In the genomic region with DNA sequence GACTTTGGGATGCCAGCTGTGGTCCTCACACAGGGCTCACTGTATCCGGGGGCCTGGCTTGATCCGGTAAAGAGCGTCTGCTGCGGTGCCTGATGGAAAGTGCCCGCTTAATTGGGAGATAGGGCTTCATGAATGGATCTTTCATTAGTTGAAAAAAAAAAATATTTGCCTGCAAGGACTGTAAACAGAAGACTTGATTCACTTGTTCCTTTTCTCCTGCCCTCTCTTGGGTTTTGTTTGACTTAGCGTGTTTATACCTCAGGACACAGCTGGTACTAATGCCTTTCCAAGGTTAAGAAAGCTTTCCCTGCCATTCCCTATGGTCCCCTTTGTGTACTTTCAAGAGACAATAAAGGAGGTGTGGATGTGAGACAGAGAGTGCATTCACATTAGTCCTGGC, we compare ENCODE assay signal across 23 cellular contexts.
"Had no signal": no experiment of that assay in that cellular context is flagged by ENCODE, and none has a peak within 500 bp of the region (broad histone marks: within the 10 kb centered on the region; RNA-seq: fewer than 3 reads in every experiment).

No MANE protein-coding gene starts in this region.

- H3K27me3 ChIP-seq: left lung, neutrophil, sigmoid colon, upper lobe of right lung had no signal

- H3K4me3 ChIP-seq: left lung, lung, sigmoid colon, smooth muscle cell, thoracic aorta, upper lobe of right lung had no signal

- H3K36me3 Mint-ChIP-seq: stimulated activated memory B cell treated with anti-CD40 and anti-IgM and Interleukin-4, amounts not matched to agents 10 μg/mL and 1 μg/mL and 100 μg/mL, for 72 hours had no signal

- H3K27ac ChIP-seq: epithelial cell of prostate, left lung, neutrophil, parathyroid adenoma, upper lobe of right lung had no signal

- H3K4me3 Mint-ChIP-seq: activated CD4-positive, alpha-beta memory T cell treated with anti-CD3 and anti-CD28 coated beads for 36 hours; activated naive CD8-positive, alpha-beta T cell treated with anti-CD3 and anti-CD28 coated beads, Interleukin-2, amount 10 ng/mL, durations not matched to agents 7 days and 5 days; naive thymus-derived CD4-positive, alpha-beta T cell; stimulated activated memory B cell treated with anti-CD40 and anti-IgM and Interleukin-4, amounts not matched to agents 10 μg/mL and 1 μg/mL and 100 μg/mL, for 72 hours; T-helper 1 cell treated with Interleukin-12 subunit alpha and Interleukin-12 subunit beta and Interleukin-4 antibody, amounts not matched to agents 30 μg/mL and 1 μg/mL, for 36 hours had no signal

- ATAC-seq: stimulated activated memory B cell treated with anti-CD40 and anti-IgM and Interleukin-4, amounts not matched to agents 10 μg/mL and 1 μg/mL and 100 μg/mL, for 72 hours had no signal

- H2AFZ ChIP-seq: parathyroid adenoma had no signal

- H3K9me3 ChIP-seq: left lung, neutrophil, sigmoid colon, thoracic aorta, upper lobe of right lung had no signal

- H3K27ac Mint-ChIP-seq: activated CD4-positive, alpha-beta memory T cell treated with anti-CD3 and anti-CD28 coated beads for 36 hours; activated naive CD8-positive, alpha-beta T cell treated with anti-CD3 and anti-CD28 coated beads, Interleukin-2, amount 10 ng/mL, durations not matched to agents 7 days and 5 days; naive thymus-derived CD4-positive, alpha-beta T cell; stimulated activated memory B cell treated with anti-CD40 and anti-IgM and Interleukin-4, amounts not matched to agents 10 μg/mL and 1 μg/mL and 100 μg/mL, for 72 hours; T-helper 1 cell treated with Interleukin-12 subunit alpha and Interleukin-12 subunit beta and Interleukin-4 antibody, amounts not matched to agents 30 μg/mL and 1 μg/mL, for 36 hours had no signal

- H3K79me2 ChIP-seq: parathyroid adenoma had no signal

- H3K4me1 ChIP-seq: parathyroid adenoma had no signal

- H3K36me3 ChIP-seq: left lung, neutrophil, sigmoid colon, thoracic aorta, upper lobe of right lung had no signal

- H3K9me3 Mint-ChIP-seq: activated CD4-positive, alpha-beta memory T cell treated with anti-CD3 and anti-CD28 coated beads for 36 hours; stimulated activated memory B cell treated with anti-CD40 and anti-IgM and Interleukin-4, amounts not matched to agents 10 μg/mL and 1 μg/mL and 100 μg/mL, for 72 hours had no signal

- H3K4me2 ChIP-seq: smooth muscle cell had no signal

- H3K27me3 Mint-ChIP-seq: activated CD4-positive, alpha-beta memory T cell treated with anti-CD3 and anti-CD28 coated beads for 36 hours; activated naive CD8-positive, alpha-beta T cell treated with anti-CD3 and anti-CD28 coated beads, Interleukin-2, amount 10 ng/mL, durations not matched to agents 7 days and 5 days; naive thymus-derived CD4-positive, alpha-beta T cell; stimulated activated memory B cell treated with anti-CD40 and anti-IgM and Interleukin-4, amounts not matched to agents 10 μg/mL and 1 μg/mL and 100 μg/mL, for 72 hours had no signal

- H3K9ac ChIP-seq: parathyroid adenoma had no signal

- DNase-seq: activated CD4-positive, alpha-beta memory T cell treated with anti-CD3 and anti-CD28 coated beads for 36 hours; activated CD4-positive, alpha-beta T cell treated with anti-CD3 and anti-CD28 coated beads for 4 hours; activated CD4-positive, CD25-positive, alpha-beta regulatory T cell; activated naive CD4-positive, alpha-beta T cell treated with Interleukin-2 at 50 U/mL for 16 hours; activated naive CD8-positive, alpha-beta T cell treated with anti-CD3 and anti-CD28 coated beads, Interleukin-2, amount 10 ng/mL, durations not matched to agents 7 days and 5 days; activated T-cell treated with anti-CD3 and anti-CD28 coated beads, Interleukin-2, amount 50 U/mL, for 48 hours; amniotic stem cell; cerebellar nuclear complex; cortex of kidney; left lung; sigmoid colon; stimulated activated CD4-positive, alpha-beta T cell treated with anti-CD3 and anti-CD28 coated beads, Interleukin-15, amount 100 ng/mL, for 24 hours; T1000; upper lobe of right lung had no signal
